11 cellular contexts compared by ENCODE assay signal in the genomic region with DNA sequence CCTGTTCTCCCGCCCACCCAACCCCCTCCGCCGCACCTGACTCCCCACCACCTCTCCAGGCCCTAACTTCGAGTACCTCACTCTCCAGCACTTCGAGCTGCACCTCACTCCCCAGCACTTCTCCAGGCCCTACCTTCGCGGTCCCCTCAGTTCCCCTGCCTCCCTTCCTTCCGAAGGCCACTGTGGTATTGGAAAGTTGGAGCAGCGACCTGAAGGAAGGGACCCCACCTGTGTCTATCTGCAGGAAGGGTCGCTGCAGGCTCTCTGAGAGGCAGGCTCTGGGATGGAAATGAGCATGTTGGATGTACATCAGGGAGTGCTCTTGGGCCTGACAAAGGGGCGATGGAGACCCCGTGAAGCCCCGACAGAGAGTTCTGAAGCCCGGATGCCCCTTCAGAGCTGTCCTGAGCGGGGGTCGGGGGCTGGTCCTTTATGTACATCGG.
A peak's percentile ranks its signal among the peaks of the same experiment; 100 is the strongest.
DNase-seq lines count a peak whose midpoint lies in the region; ATAC-seq, FAIRE-seq and TF ChIP-seq lines count a peak whose summit lies in the region.
"Had no signal": no experiment of that assay in that cellular context is flagged by ENCODE, and none has a peak within 500 bp of the region (broad histone marks: within the 10 kb centered on the region; RNA-seq: fewer than 3 reads in every experiment).

No MANE protein-coding gene starts in this region.

- H3K27me3 ChIP-seq in BLaER1 treated with 17β-estradiol and CSF1 and Interleukin-3, amounts not matched to agents 10 nM and 100 nM, result no peaks in the 10 kb centered on the region
- H3K27me3 ChIP-seq in SJSA1 (replicated peaks) (no peaks in the 10 kb centered on the region), skeletal muscle satellite cell (ENCODE audit: control insufficient read depth, insufficient read depth, low read length) (no peaks in the 10 kb centered on the region)

- H3K36me3 ChIP-seq in BLaER1 treated with 17β-estradiol and CSF1 and Interleukin-3, amounts not matched to agents 10 nM and 100 nM, result no peaks in the 10 kb centered on the region
- H3K36me3 ChIP-seq in SJSA1, result no peaks in the 10 kb centered on the region
- peaks cover 0 to 2% of the 10 kb centered on the region in 2 donors for H3K36me3 ChIP-seq in kidney (ENCODE audit: control insufficient read depth in 1 of 2, insufficient read depth in 2 of 2, low read length in 2 of 2)
- H3K36me3 ChIP-seq in skeletal muscle satellite cell (ENCODE audit: insufficient read depth, low read length), result no peaks in the 10 kb centered on the region

- peak overlapping the region in 4 of 11 experiments; percentile 22 to 72 (median 58); a peak in 7 of 22 replicates for H3K9ac ChIP-seq in BLaER1 treated with 17β-estradiol and CSF1 and Interleukin-3, amounts not matched to agents 10 nM and 100 nM
- H3K9ac ChIP-seq in kidney (ENCODE audit: low read length in 2 of 2), result peak overlapping the region in 1 of 2 donors; percentile 31
- H3K9ac ChIP-seq in skeletal muscle satellite cell (ENCODE audit: low read depth, low read length), result peak overlapping the region; percentile 39

- peaks cover 29 to 51% (median 37%) of the 10 kb centered on the region in 10 experiments for H3K4me1 ChIP-seq in BLaER1 treated with 17β-estradiol and CSF1 and Interleukin-3, amounts not matched to agents 10 nM and 100 nM
- H3K4me1 ChIP-seq in SJSA1 (replicated peaks) (peaks cover 67% of the 10 kb centered on the region), kidney (ENCODE audit: control insufficient read depth in 1 of 2, insufficient read depth in 1 of 2, low read depth in 1 of 2, low read length in 2 of 2) (peaks cover 4 to 21% of the 10 kb centered on the region in 2 donors), skeletal muscle satellite cell (ENCODE audit: control insufficient read depth, insufficient read depth, low read length) (peaks cover 58% of the 10 kb centered on the region)

- no peak for FAIRE-seq in kidney (lab: Jason Lieb, UNC)
- FAIRE-seq in HTR-8/SVneo (lab: Jason Lieb, UNC), result no peak

- DNase-seq in SJSA1 (ENCODE audit: low read depth in 1 of 2, low spot score in 2 of 2) (no peak), kidney (no peak), HTR-8/SVneo (ENCODE audit: insufficient read length, low spot score) (no peak), activated gamma-delta T cell (lab: John Stamatoyannopoulos, UW) (no peak), GM19238 (ENCODE audit: insufficient read length, low spot score) (no peak)
- DNase-seq: activated CD8-positive, alpha-beta memory T cell treated with anti-CD3 and anti-CD28 coated beads, Interleukin-2, amount 10 ng/mL, durations not matched to agents 7 days and 5 days; effector CD4-positive, alpha-beta T cell; NCI-H2107 had no signal

- H3K9me3 ChIP-seq in BLaER1 treated with 17β-estradiol and CSF1 and Interleukin-3, amounts not matched to agents 10 nM and 100 nM (replicated peaks in 1 of 11), result no peaks in the 10 kb centered on the region; a peak in 1 of 22 replicates
- H3K9me3 ChIP-seq in SJSA1 (replicated peaks) (no peaks in the 10 kb centered on the region; the same call in 1 of the 2 replicates), kidney (ENCODE audit: control insufficient read depth in 1 of 2, low read length in 2 of 2) (no peaks in the 10 kb centered on the region), skeletal muscle satellite cell (replicated peaks; ENCODE audit: low read length) (no peaks in the 10 kb centered on the region)

- ATAC-seq in HG03439 (IDR thresholded peaks at IDR 0.05; ENCODE audit: unreplicated experiment), result no peak
- ATAC-seq: activated CD8-positive, alpha-beta memory T cell treated with anti-CD3 and anti-CD28 coated beads, Interleukin-2, amount 10 ng/mL, durations not matched to agents 7 days and 5 days had no signal

- peaks cover 0 to 6% (median 0%) of the 10 kb centered on the region in 11 experiments; a peak in 5 of 22 replicates for H4K20me1 ChIP-seq in BLaER1 treated with 17β-estradiol and CSF1 and Interleukin-3, amounts not matched to agents 10 nM and 100 nM

- no peak overlapping the region for H3K4me3 ChIP-seq in BLaER1 treated with 17β-estradiol and CSF1 and Interleukin-3, amounts not matched to agents 10 nM and 100 nM
- H3K4me3 ChIP-seq in SJSA1 (no peak overlapping the region), kidney (ENCODE audit: low read length in 2 of 2) (no peak overlapping the region), skeletal muscle satellite cell (ENCODE audit: low read length) (no peak overlapping the region)

- intact Hi-C loops in kidney (cut with DNase I), result no loop called here

- H3K27ac ChIP-seq in BLaER1 treated with 17β-estradiol and CSF1 and Interleukin-3, amounts not matched to agents 10 nM and 100 nM, result peak overlapping the region in 8 of 11 experiments; percentile 15 to 82 (median 60); a peak in 13 of 22 replicates
- H3K27ac ChIP-seq in SJSA1, result peak overlapping the region; percentile 97
- H3K27ac ChIP-seq in kidney (ENCODE audit: low read depth in 2 of 2, low read length in 2 of 2), result peak overlapping the region; percentile 46 to 83

- TF ChIP-seq CTCF in kidney (IDR thresholded peaks at IDR 0.05; ENCODE audit: borderline replicate concordance, extremely low read depth, insufficient read depth), result no peak

- peak overlapping the region; percentile 42 to 91 (median 80) for H3K4me2 ChIP-seq in BLaER1 treated with 17β-estradiol and CSF1 and Interleukin-3, amounts not matched to agents 10 nM and 100 nM
- H3K4me2 ChIP-seq in skeletal muscle satellite cell (ENCODE audit: low read length), result peak overlapping the region; percentile 45
